In genomic region chr20:62740286-62741141, GRCh38 we compare ENCODE assay signal across 2 cellular contexts.
TF ChIP-seq lines count a peak whose summit lies in the region.

No MANE protein-coding gene starts in this region.

TF ChIP-seq in IMR-90, 13 proteins besides CTCF, POLR2A, EP300 and RAD21 (continued from another document):
- TF ChIP-seq MAFK (IDR thresholded peaks at IDR 0.05; ENCODE audit: low read depth, low read length) = no peak
- no peak for TF ChIP-seq NFE2L2 (IDR thresholded peaks at IDR 0.05; ENCODE audit: low read depth, low read length)
- TF ChIP-seq MXI1 (IDR thresholded peaks at IDR 0.05; ENCODE audit: borderline replicate concordance, low read depth, low read length) = no peak
- no peak for TF ChIP-seq SMC3 (IDR thresholded peaks at IDR 0.05; ENCODE audit: low read depth, low read length)
- 0 out of 2 replicates have a peak, but pooled peaks have one; percentile 52 for TF ChIP-seq MAZ (IDR thresholded peaks at IDR 0.05; ENCODE audit: borderline replicate concordance, low read depth, low read length)
- TF ChIP-seq RCOR1 (IDR thresholded peaks at IDR 0.05; ENCODE audit: insufficient replicate concordance, low read length) = no peak
- TF ChIP-seq BHLHE40 (IDR thresholded peaks at IDR 0.05; ENCODE audit: low read depth, low read length) = no peak
- peak; percentile 43; the same call in 1 of the 2 replicates for TF ChIP-seq FOS (IDR thresholded peaks at IDR 0.05; ENCODE audit: low read depth, low read length)

TF ChIP-seq in neural cell, 6 proteins besides CTCF, POLR2A, EP300 and RAD21 (continued from another document):
- no peak for TF ChIP-seq REST (IDR thresholded peaks at IDR 0.05; ENCODE audit: borderline replicate concordance)
